In the genomic region with DNA sequence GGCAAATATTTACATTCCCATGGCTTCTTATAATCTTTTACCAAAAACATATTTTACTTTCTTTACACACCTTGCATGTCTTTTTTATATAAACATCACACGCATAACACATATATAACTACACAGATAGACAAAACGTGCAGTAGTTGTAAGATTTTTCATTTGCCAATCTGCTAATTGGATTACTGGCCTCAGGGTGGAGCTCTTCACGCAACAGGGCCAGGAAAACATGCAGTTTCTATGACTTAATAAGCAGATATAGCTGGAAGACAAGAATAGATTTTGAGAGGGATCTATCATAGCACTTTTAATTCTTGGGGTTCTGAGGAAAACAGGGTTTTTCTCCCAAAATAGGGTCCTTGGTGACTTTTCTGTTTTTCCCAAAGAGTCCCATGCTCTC, we compare ENCODE assay signal across 1 cellular context.
TF ChIP-seq lines count a peak whose summit lies in the region.

No MANE protein-coding gene starts in this region.

TF ChIP-seq in A549, 52 proteins besides CTCF, POLR2A, EP300 and RAD21 (continued from another document):
- TF ChIP-seq PHF8 (IDR thresholded peaks at IDR 0.05; ENCODE audit: borderline replicate concordance, low read depth) (no peak), HOXB5 (CRISPR knock-in tag; IDR thresholded peaks at IDR 0.05) (no peak), HMGXB4 (CRISPR knock-in tag; IDR thresholded peaks at IDR 0.05; ENCODE audit: borderline replicate concordance) (no peak), CEBPB (IDR thresholded peaks at IDR 0.05) (no peak), FOSB (CRISPR knock-in tag; IDR thresholded peaks at IDR 0.05) (no peak), EHMT2 (IDR thresholded peaks at IDR 0.05; ENCODE audit: low read depth) (no peak), ATOH8 (CRISPR knock-in tag; IDR thresholded peaks at IDR 0.05; ENCODE audit: low read depth) (no peak), RCOR1 (IDR thresholded peaks at IDR 0.05; ENCODE audit: low read depth, low read length) (no peak), JUN (IDR thresholded peaks at IDR 0.05) (no peak), NR3C1 (IDR thresholded peaks at IDR 0.05) (no peak), MAFK (IDR thresholded peaks at IDR 0.05; ENCODE audit: partially characterized antibody) (no peak), RARB (CRISPR knock-in tag; IDR thresholded peaks at IDR 0.05) (no peak), TP53 (CRISPR knock-in tag; IDR thresholded peaks at IDR 0.05) (no peak)
- TF ChIP-seq, protein P1, sequence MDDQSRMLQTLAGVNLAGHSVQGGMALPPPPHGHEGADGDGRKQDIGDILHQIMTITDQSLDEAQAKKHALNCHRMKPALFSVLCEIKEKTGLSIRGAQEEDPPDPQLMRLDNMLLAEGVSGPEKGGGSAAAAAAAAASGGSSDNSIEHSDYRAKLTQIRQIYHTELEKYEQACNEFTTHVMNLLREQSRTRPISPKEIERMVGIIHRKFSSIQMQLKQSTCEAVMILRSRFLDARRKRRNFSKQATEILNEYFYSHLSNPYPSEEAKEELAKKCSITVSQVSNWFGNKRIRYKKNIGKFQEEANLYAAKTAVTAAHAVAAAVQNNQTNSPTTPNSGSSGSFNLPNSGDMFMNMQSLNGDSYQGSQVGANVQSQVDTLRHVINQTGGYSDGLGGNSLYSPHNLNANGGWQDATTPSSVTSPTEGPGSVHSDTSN (IDR thresholded peaks at IDR 0.05): no peak
- TF ChIP-seq, protein P2, sequence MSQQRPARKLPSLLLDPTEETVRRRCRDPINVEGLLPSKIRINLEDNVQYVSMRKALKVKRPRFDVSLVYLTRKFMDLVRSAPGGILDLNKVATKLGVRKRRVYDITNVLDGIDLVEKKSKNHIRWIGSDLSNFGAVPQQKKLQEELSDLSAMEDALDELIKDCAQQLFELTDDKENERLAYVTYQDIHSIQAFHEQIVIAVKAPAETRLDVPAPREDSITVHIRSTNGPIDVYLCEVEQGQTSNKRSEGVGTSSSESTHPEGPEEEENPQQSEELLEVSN (IDR thresholded peaks at IDR 0.05; ENCODE audit: borderline replicate concordance, low read depth): no peak
TF ChIP-seq in A549: peak in this region for 0.
